Comparison of ENCODE assay signal across 19 cellular contexts in genomic region chr11:19972091-19972490, GRCh38.
A peak's percentile ranks its signal among the peaks of the same experiment; 100 is the strongest.
DNase-seq lines count a peak whose midpoint lies in the region; ATAC-seq and TF ChIP-seq lines count a peak whose summit lies in the region.
"Had no signal": no experiment of that assay in that cellular context is flagged by ENCODE, and none has a peak within 500 bp of the region (broad histone marks: within the 10 kb centered on the region; RNA-seq: fewer than 3 reads in every experiment).

No MANE protein-coding gene starts in this region.

- POLR2A ChIA-PET in OCI-LY7 (lab: Charles Lee): interaction anchor here (1.2 to 1.9 kb wide), 2 partner anchors 8 to 14 kb away, joined by 4 to 5 read pairs; no protein-coding TSS in a partner anchor

- BruUV-seq in OCI-LY7 (replicated peaks; lab: Mats Ljungman, UMichigan): no TSS peak

- TF ChIP-seq CTCF in right atrium auricular region (IDR thresholded peaks at IDR 0.05): no peak
- no peak for TF ChIP-seq CTCF in psoas muscle (IDR thresholded peaks at IDR 0.05)
- TF ChIP-seq CTCF in OCI-LY7 (conservative IDR thresholded peaks at IDR 0.05; ENCODE audit: low read length): no peak

- H3K9me3 ChIP-seq in right atrium auricular region: no peaks in the 10 kb centered on the region
- no peaks in the 10 kb centered on the region for H3K9me3 ChIP-seq in psoas muscle
- H3K9me3 ChIP-seq in OCI-LY7 (ENCODE audit: low read length): no peaks in the 10 kb centered on the region

- ATAC-seq in Right ventricle myocardium inferior (peak; percentile 76), Right ventricle myocardium superior (ENCODE audit: poor library complexity) (peak; percentile 85), psoas muscle (peak in 3 of 4 donors; percentile 37 to 66 (median 50)), GM21381 (IDR thresholded peaks at IDR 0.05; ENCODE audit: unreplicated experiment) (no peak), HG03280 (IDR thresholded peaks at IDR 0.05; ENCODE audit: unreplicated experiment) (no peak)

- H3K27me3 ChIP-seq in right atrium auricular region (no peaks in the 10 kb centered on the region), psoas muscle (ENCODE audit: insufficient read depth in 3 of 3, low read length in 2 of 3) (no peaks in the 10 kb centered on the region)

- no peak for DNase-seq in Right ventricle myocardium inferior (ENCODE audit: missing footprints)
- DNase-seq in cardiac septum (ENCODE audit: low spot score): no peak
- DNase-seq in Right ventricle myocardium superior: no peak
- DNase-seq in right atrium auricular region (ENCODE audit: low spot score): no peak
- no peak for DNase-seq in psoas muscle
- DNase-seq in OCI-LY7 (ENCODE audit: low spot score): no peak
- DNase-seq: DMS79 treated with DMSO at 0.1 percent for 48 hours, GM23248, H9, HFFc6, NCI-H1105, NCI-H2029 treated with DMSO at 0.1 percent for 48 hours, NCI-H2171, NCI-H524 treated with DMSO at 0.1 percent for 48 hours, NCI-H82, SHP77 had no signal

- no peaks in the 10 kb centered on the region for H4K20me1 ChIP-seq in OCI-LY7 (ENCODE audit: insufficient read depth, low read length)

- H3K9me2 ChIP-seq in OCI-LY7 (ENCODE audit: insufficient read depth, low read length): no peaks in the 10 kb centered on the region

- intact Hi-C loops in Right ventricle myocardium inferior (cut with DNase I) (no loop called here), cardiac septum (cut with DNase I) (no loop called here), Right ventricle myocardium superior (cut with DNase I) (no loop called here), psoas muscle (cut with DNase I) (no loop called here), OCI-LY7 (cut with micrococcal nuclease; ENCODE audit: unreplicated experiment) (no loop called here)

- no peak overlapping the region for H3K4me2 ChIP-seq in OCI-LY7 (ENCODE audit: low read length)

- H3K27ac ChIP-seq in right atrium auricular region: peak overlapping the region; percentile 21 to 26
- H3K27ac ChIP-seq in psoas muscle: no peak overlapping the region
- H3K27ac ChIP-seq in OCI-LY7 (ENCODE audit: low read depth, low read length, poor library complexity, severe bottlenecking): no peak overlapping the region
- H3K27ac ChIP-seq: GM23248, SK-N-MC had no signal

- H3K36me3 ChIP-seq in right atrium auricular region: peaks cover 3% of the 10 kb centered on the region
- no peaks in the 10 kb centered on the region for H3K36me3 ChIP-seq in psoas muscle (ENCODE audit: insufficient read depth in 1 of 2, low read depth in 1 of 2)
- H3K36me3 ChIP-seq in OCI-LY7 (ENCODE audit: insufficient read depth, low read length): no peaks in the 10 kb centered on the region

- no peak overlapping the region for H2AFZ ChIP-seq in OCI-LY7 (ENCODE audit: low read length)
- H2AFZ ChIP-seq: GM23248 had no signal

- peaks cover 0 to 8% of the 10 kb centered on the region in 2 donors for H3K4me1 ChIP-seq in right atrium auricular region
- no peaks in the 10 kb centered on the region for H3K4me1 ChIP-seq in psoas muscle
- H3K4me1 ChIP-seq in OCI-LY7 (ENCODE audit: insufficient read depth, low read length, poor library complexity, severe bottlenecking): peaks cover 3% of the 10 kb centered on the region

- CTCF ChIA-PET in OCI-LY7 (lab: Charles Lee; ENCODE audit: unreplicated experiment): no interaction called here

- 8 to 13% (median 11%) methylated on average over 2 of the region's 2 CpGs for WGBS in psoas muscle, 3 donors

- H3K4me3 ChIP-seq in right atrium auricular region (no peak overlapping the region), psoas muscle (no peak overlapping the region), OCI-LY7 (ENCODE audit: low read depth, low read length, poor library complexity, severe bottlenecking) (no peak overlapping the region)
- H3K4me3 ChIP-seq: GM23248, SK-N-MC had no signal

- no peaks in the 10 kb centered on the region for H3K79me2 ChIP-seq in OCI-LY7 (ENCODE audit: insufficient read depth, low read depth, low read length)

Comparison
In these comparisons a context has a peak if more than half of its experiments do, and no peak if none do; other contexts are left out.
1. ATAC-seq: peak in Right ventricle myocardium inferior (single experiment), Right ventricle myocardium superior (single experiment) and psoas muscle (3 of 4); none in GM21381 (single experiment) and HG03280 (single experiment).
2. H3K27ac ChIP-seq: peak in right atrium auricular region (2 of 2); none in psoas muscle (single experiment) and OCI-LY7 (single experiment).